In genomic region chr10:98267894-98268693, GRCh38 we compare ENCODE assay signal across 8 cellular contexts. TPM values are rescaled to one million over a fixed set of nuclear protein-coding genes. Genes with fewer than 3 reads are reported as not detected.
DNase-seq lines count a peak whose midpoint lies in the region; ATAC-seq and TF ChIP-seq lines count a peak whose summit lies in the region.

LOXL4 (minus strand) TSS chr10:98268194; CDS start chr10:98263019, 5,175 bp downstream.

- H3K18ac ChIP-seq in H9 (ENCODE audit: insufficient read length, low read depth, low read length), result no peak within 1 kb of the TSS

- H4K5ac ChIP-seq in H9 (ENCODE audit: insufficient read length, low read depth, low read length), result no peak within 1 kb of the TSS

- H3K23ac ChIP-seq in H9 (ENCODE audit: insufficient read length, low read depth, low read length), result no peak within 1 kb of the TSS

- no peak for DNase-seq in H9
- peak; percentile 18 for DNase-seq in activated CD8-positive, alpha-beta T cell treated with anti-CD3 and anti-CD28 coated beads for 36 hours
- DNase-seq in cardiac muscle cell (ENCODE audit: low read depth in 1 of 2, low spot score in 1 of 2), result peak; percentile 40 to 47
- DNase-seq in progenitor cell of endocrine pancreas (ENCODE audit: low spot score, unreplicated experiment), result no peak
- DNase-seq in NCI-H1105 (lab: John Stamatoyannopoulos, UW), result no peak

- H2BK12ac ChIP-seq in H9 (ENCODE audit: insufficient read length, low read depth, low read length), result no peak within 1 kb of the TSS

- no peak within 1 kb of the TSS for H3T11ph ChIP-seq in H9 (ENCODE audit: low read length)

- H3K27ac ChIP-seq in BLaER1 (peak within 1 kb of the TSS; percentile 81), H9 (ENCODE audit: insufficient read length, low read depth, low read length) (no peak within 1 kb of the TSS), cardiac muscle cell (peak within 1 kb of the TSS; percentile 57)

- H3K9ac ChIP-seq in BLaER1 (peak within 1 kb of the TSS; percentile 70), H9 (ENCODE audit: extremely low read depth, insufficient read length, low read length) (no peak within 1 kb of the TSS)

- no peaks in the 10 kb centered on the region for H3K27me3 ChIP-seq in BLaER1
- H3K27me3 ChIP-seq in H9 (ENCODE audit: insufficient read depth, low read length), result no peaks in the 10 kb centered on the region
- H3K27me3 ChIP-seq in cardiac muscle cell, result no peaks in the 10 kb centered on the region

- H3K9me3 Mint-ChIP-seq in H9 (no peaks in the 10 kb centered on the region), progenitor cell of endocrine pancreas (ENCODE audit: low read depth) (no peaks in the 10 kb centered on the region)
- no peaks in the 10 kb centered on the region for H3K9me3 Mint-ChIP-seq in activated CD8-positive, alpha-beta T cell treated with anti-CD3 and anti-CD28 coated beads for 36 hours

- no peak within 1 kb of the TSS for H2AFZ ChIP-seq in H9 (ENCODE audit: low read length)

- H3K36me3 ChIP-seq in BLaER1, result no peaks in the 10 kb centered on the region
- H3K36me3 ChIP-seq in cardiac muscle cell, result no peaks in the 10 kb centered on the region

- H3K27me3 Mint-ChIP-seq in H9 (ENCODE audit: low read depth) (peaks cover 55% of the 10 kb centered on the region), progenitor cell of endocrine pancreas (peaks cover 66% of the 10 kb centered on the region)
- peaks cover 26% of the 10 kb centered on the region for H3K27me3 Mint-ChIP-seq in activated CD8-positive, alpha-beta T cell treated with anti-CD3 and anti-CD28 coated beads for 36 hours

- H3K4me3 Mint-ChIP-seq in H9, result peak within 1 kb of the TSS; percentile 69 to 80
- H3K4me3 Mint-ChIP-seq in activated CD8-positive, alpha-beta T cell treated with anti-CD3 and anti-CD28 coated beads for 36 hours, result peak within 1 kb of the TSS; percentile 54
- H3K4me3 Mint-ChIP-seq in progenitor cell of endocrine pancreas (ENCODE audit: low read depth), result peak within 1 kb of the TSS; percentile 80

- no peak within 1 kb of the TSS for H2AK5ac ChIP-seq in H9 (ENCODE audit: insufficient read length, low read length)

- peaks cover 81% of the 10 kb centered on the region for H3K4me1 ChIP-seq in BLaER1
- peaks cover 5% of the 10 kb centered on the region; the same call in 1 of the 2 replicates for H3K4me1 ChIP-seq in H9 (ENCODE audit: insufficient read depth, low read length)
- peaks cover 25% of the 10 kb centered on the region for H3K4me1 ChIP-seq in cardiac muscle cell (ENCODE audit: low read depth)

- H2BK15ac ChIP-seq in H9 (ENCODE audit: low read depth, low read length), result no peak within 1 kb of the TSS

- H3K4me1 Mint-ChIP-seq in H9, result peaks cover 41 to 51% of the 10 kb centered on the region in 2 experiments
- H3K4me1 Mint-ChIP-seq in activated CD8-positive, alpha-beta T cell treated with anti-CD3 and anti-CD28 coated beads for 36 hours (ENCODE audit: low read depth), result peaks cover 3% of the 10 kb centered on the region
- peaks cover 20% of the 10 kb centered on the region for H3K4me1 Mint-ChIP-seq in progenitor cell of endocrine pancreas (ENCODE audit: low read depth)

- no peak within 1 kb of the TSS for H4K8ac ChIP-seq in H9 (replicated peaks; ENCODE audit: insufficient read length, low read depth, low read length)

- no peak within 1 kb of the TSS for H3K56ac ChIP-seq in H9 (ENCODE audit: insufficient read length, low read depth, low read length)

- TF ChIP-seq CTCF in H9 (conservative IDR thresholded peaks at IDR 0.05) (no peak), cardiac muscle cell (IDR thresholded peaks at IDR 0.05; ENCODE audit: low read depth, low read length) (no peak), progenitor cell of endocrine pancreas (IDR thresholded peaks at IDR 0.05; ENCODE audit: unreplicated experiment) (no peak)
- no peak for TF ChIP-seq CTCF in activated CD8-positive, alpha-beta T cell treated with anti-CD3 and anti-CD28 coated beads for 36 hours (IDR thresholded peaks at IDR 0.05)

- peak within 1 kb of the TSS; percentile 88 for H3K4me2 ChIP-seq in BLaER1
- peak within 1 kb of the TSS; percentile 11 for H3K4me2 ChIP-seq in H9 (ENCODE audit: insufficient read depth, insufficient read length, low read length)

- H2BK5ac ChIP-seq in H9 (ENCODE audit: insufficient read length, low read length), result no peak within 1 kb of the TSS

- peak within 1 kb of the TSS; percentile 1; the same call in 1 of the 2 replicates for H3K14ac ChIP-seq in H9 (ENCODE audit: insufficient read depth, low read length)

- peak within 1 kb of the TSS; percentile 61 for H3K4me3 ChIP-seq in BLaER1
- H3K4me3 ChIP-seq in cardiac muscle cell, result peak within 1 kb of the TSS; percentile 17

- H3K23me2 ChIP-seq in H9 (ENCODE audit: insufficient read length, low read depth, low read length, poor library complexity, severe bottlenecking), result no peaks in the 10 kb centered on the region

- intact Hi-C loops in activated CD8-positive, alpha-beta T cell treated with anti-CD3 and anti-CD28 coated beads for 36 hours (cut with micrococcal nuclease), result no loop called here

- H3K79me1 ChIP-seq in H9 (ENCODE audit: insufficient read depth, low read depth, low read length, poor library complexity, severe bottlenecking), result no peaks in the 10 kb centered on the region

- no peak within 1 kb of the TSS for H3K4ac ChIP-seq in H9 (ENCODE audit: low read depth, low read length)

- H4K20me1 ChIP-seq in BLaER1 (no peaks in the 10 kb centered on the region), H9 (ENCODE audit: control insufficient read depth, insufficient read depth, insufficient read length) (no peaks in the 10 kb centered on the region)

- peak; percentile 60 for ATAC-seq in activated CD8-positive, alpha-beta T cell treated with anti-CD3 and anti-CD28 coated beads for 36 hours
- ATAC-seq in GM18517 (IDR thresholded peaks at IDR 0.05; ENCODE audit: unreplicated experiment), result no peak
- no peak for ATAC-seq in GM19463 (IDR thresholded peaks at IDR 0.05; ENCODE audit: unreplicated experiment)

- H3K36me3 Mint-ChIP-seq in H9 (ENCODE audit: insufficient read depth in 1 of 3, low read depth in 3 of 3) (no peaks in the 10 kb centered on the region), progenitor cell of endocrine pancreas (ENCODE audit: insufficient read depth) (no peaks in the 10 kb centered on the region)
- no peaks in the 10 kb centered on the region for H3K36me3 Mint-ChIP-seq in activated CD8-positive, alpha-beta T cell treated with anti-CD3 and anti-CD28 coated beads for 36 hours (ENCODE audit: low read depth)

- no peak within 1 kb of the TSS for H2BK20ac ChIP-seq in H9 (ENCODE audit: low read depth, low read length, poor library complexity, severe bottlenecking)

- H3K27ac Mint-ChIP-seq in H9 (no peak within 1 kb of the TSS), progenitor cell of endocrine pancreas (peak within 1 kb of the TSS; percentile 65)
- no peak within 1 kb of the TSS for H3K27ac Mint-ChIP-seq in activated CD8-positive, alpha-beta T cell treated with anti-CD3 and anti-CD28 coated beads for 36 hours

- no peak within 1 kb of the TSS for H2BK120ac ChIP-seq in H9 (ENCODE audit: low read depth, low read length, poor library complexity, severe bottlenecking)

- CTCF ChIA-PET in activated CD8-positive, alpha-beta T cell treated with anti-CD3 and anti-CD28 coated beads for 36 hours (lab: Charles Lee), result no interaction called here

- POLR2A ChIA-PET in activated CD8-positive, alpha-beta T cell treated with anti-CD3 and anti-CD28 coated beads for 36 hours (lab: Charles Lee), result interaction anchor here (0.6 kb wide), 1 partner anchor 106 kb away, joined by 3 read pairs; no protein-coding TSS in a partner anchor

- no peaks in the 10 kb centered on the region for H3K79me2 ChIP-seq in H9 (ENCODE audit: insufficient read depth, low read length)

- WGBS in H9 (ENCODE audit: extremely low coverage, insufficient read length, low lambda C conversion rate), result no CpG with 5 or more reads among the region's 75 CpGs

- H3K9me3 ChIP-seq in BLaER1 (no peaks in the 10 kb centered on the region), H9 (ENCODE audit: control insufficient read depth, low read depth, low read length) (no peaks in the 10 kb centered on the region), cardiac muscle cell (ENCODE audit: low read depth) (no peaks in the 10 kb centered on the region)

- no peak within 1 kb of the TSS for H4K91ac ChIP-seq in H9 (ENCODE audit: insufficient read length, low read depth, low read length)

RNA-seq across cellular contexts. Expression of gene LOXL4, which starts in this region (rescaled TPM):
- total RNA-seq in H9 (2021) (0.13 and 0.18 TPM in 2 replicates), cardiac muscle cell (2.2 and 10.9 TPM in 2 replicates), progenitor cell of endocrine pancreas (3.6 and 3.7 TPM in 2 replicates)
- not detected for total RNA-seq in activated CD8-positive, alpha-beta T cell treated with anti-CD3 and anti-CD28 coated beads for 36 hours
- 3.1 and 9.1 TPM in 2 replicates for polyA plus RNA-seq in cardiac muscle cell

Comparison
In these comparisons a context has a peak if more than half of its experiments do, and no peak if none do; other contexts are left out.
1. Peak in DNase-seq and ATAC-seq in activated CD8-positive, alpha-beta T cell treated with anti-CD3 and anti-CD28 coated beads for 36 hours; RNA of the gene not detected or under 1 TPM.
2. DNase-seq: peak in cardiac muscle cell (2 of 2); none in H9 (single experiment), progenitor cell of endocrine pancreas (single experiment) and NCI-H1105 (single experiment).
3. Peak in every context shown above with its lines, with median percentiles within 50 percentile points of each other: H3K4me3 Mint-ChIP-seq.